1 cellular context compared by ENCODE assay signal in the genomic region with DNA sequence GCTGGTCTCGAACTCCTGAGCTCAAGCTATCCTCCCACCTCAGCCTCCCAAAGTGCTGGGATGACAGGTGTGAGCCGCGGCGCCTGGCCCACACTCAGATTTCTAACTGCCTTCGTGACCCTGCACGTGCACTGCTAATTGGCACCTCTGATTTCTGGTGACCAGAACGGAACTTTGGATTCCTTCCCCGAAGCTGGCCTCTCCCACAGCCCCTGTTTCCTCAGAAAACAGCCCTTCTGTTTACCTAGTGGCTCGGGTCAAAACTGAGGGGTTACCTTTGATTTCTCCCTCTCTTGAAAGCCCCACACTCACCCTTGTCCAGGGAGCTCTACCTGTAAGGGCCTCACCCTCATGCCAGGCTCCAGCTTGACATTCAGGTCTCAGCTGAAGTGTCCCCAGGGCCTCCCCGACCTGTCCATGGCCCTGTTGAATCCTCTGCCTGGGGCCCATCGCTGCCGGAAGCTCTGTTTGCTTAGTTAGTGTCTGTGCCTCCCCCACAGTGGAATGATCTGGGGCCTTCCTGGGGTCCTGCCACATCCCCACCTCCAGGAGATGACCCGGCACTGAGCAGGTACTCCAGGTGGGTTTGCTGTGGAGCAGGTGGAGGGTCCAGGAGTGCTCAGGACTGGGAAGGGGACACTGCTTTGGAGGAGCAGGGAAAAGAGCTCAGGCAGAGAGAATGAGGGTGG.
TF ChIP-seq lines count a peak whose summit lies in the region.

No MANE protein-coding gene starts in this region.

TF ChIP-seq in HepG2, 621 proteins besides CTCF, POLR2A, EP300 and RAD21 (continued from another document and continues in another):
- TF ChIP-seq, protein P1, sequence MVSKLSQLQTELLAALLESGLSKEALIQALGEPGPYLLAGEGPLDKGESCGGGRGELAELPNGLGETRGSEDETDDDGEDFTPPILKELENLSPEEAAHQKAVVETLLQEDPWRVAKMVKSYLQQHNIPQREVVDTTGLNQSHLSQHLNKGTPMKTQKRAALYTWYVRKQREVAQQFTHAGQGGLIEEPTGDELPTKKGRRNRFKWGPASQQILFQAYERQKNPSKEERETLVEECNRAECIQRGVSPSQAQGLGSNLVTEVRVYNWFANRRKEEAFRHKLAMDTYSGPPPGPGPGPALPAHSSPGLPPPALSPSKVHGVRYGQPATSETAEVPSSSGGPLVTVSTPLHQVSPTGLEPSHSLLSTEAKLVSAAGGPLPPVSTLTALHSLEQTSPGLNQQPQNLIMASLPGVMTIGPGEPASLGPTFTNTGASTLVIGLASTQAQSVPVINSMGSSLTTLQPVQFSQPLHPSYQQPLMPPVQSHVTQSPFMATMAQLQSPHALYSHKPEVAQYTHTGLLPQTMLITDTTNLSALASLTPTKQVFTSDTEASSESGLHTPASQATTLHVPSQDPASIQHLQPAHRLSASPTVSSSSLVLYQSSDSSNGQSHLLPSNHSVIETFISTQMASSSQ (IDR thresholded peaks at IDR 0.05; ENCODE audit: low read depth): no peak
- TF ChIP-seq, protein P1 (CRISPR knock-in tag; IDR thresholded peaks at IDR 0.05; ENCODE audit: borderline replicate concordance): peak; percentile 42; the same call in 1 of the 2 replicates
- TF ChIP-seq, protein P2, sequence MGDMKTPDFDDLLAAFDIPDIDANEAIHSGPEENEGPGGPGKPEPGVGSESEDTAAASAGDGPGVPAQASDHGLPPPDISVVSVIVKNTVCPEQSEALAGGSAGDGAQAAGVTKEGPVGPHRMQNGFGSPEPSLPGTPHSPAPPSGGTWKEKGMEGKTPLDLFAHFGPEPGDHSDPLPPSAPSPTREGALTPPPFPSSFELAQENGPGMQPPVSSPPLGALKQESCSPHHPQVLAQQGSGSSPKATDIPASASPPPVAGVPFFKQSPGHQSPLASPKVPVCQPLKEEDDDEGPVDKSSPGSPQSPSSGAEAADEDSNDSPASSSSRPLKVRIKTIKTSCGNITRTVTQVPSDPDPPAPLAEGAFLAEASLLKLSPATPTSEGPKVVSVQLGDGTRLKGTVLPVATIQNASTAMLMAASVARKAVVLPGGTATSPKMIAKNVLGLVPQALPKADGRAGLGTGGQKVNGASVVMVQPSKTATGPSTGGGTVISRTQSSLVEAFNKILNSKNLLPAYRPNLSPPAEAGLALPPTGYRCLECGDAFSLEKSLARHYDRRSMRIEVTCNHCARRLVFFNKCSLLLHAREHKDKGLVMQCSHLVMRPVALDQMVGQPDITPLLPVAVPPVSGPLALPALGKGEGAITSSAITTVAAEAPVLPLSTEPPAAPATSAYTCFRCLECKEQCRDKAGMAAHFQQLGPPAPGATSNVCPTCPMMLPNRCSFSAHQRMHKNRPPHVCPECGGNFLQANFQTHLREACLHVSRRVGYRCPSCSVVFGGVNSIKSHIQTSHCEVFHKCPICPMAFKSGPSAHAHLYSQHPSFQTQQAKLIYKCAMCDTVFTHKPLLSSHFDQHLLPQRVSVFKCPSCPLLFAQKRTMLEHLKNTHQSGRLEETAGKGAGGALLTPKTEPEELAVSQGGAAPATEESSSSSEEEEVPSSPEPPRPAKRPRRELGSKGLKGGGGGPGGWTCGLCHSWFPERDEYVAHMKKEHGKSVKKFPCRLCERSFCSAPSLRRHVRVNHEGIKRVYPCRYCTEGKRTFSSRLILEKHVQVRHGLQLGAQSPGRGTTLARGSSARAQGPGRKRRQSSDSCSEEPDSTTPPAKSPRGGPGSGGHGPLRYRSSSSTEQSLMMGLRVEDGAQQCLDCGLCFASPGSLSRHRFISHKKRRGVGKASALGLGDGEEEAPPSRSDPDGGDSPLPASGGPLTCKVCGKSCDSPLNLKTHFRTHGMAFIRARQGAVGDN (CRISPR knock-in tag; IDR thresholded peaks at IDR 0.05): peak; percentile 96
- TF ChIP-seq ZNF292 (CRISPR knock-in tag; IDR thresholded peaks at IDR 0.05; ENCODE audit: borderline replicate concordance, low read depth) (peak; percentile 33; the same call in 1 of the 2 replicates), KLF9 (CRISPR knock-in tag; IDR thresholded peaks at IDR 0.05; ENCODE audit: low read depth) (no peak), ZBTB7B (CRISPR knock-in tag; IDR thresholded peaks at IDR 0.05) (peak; percentile 67), TOPORS (CRISPR knock-in tag; IDR thresholded peaks at IDR 0.05) (peak; percentile 67; the same call in 1 of the 2 replicates), HMG20B (CRISPR knock-in tag; conservative IDR thresholded peaks at IDR 0.05) (peak; percentile 84; the same call in 1 of the 2 replicates), ELF3 (CRISPR knock-in tag; IDR thresholded peaks at IDR 0.05) (peak; percentile 41; the same call in 1 of the 2 replicates), SIX1 (CRISPR knock-in tag; IDR thresholded peaks at IDR 0.05; ENCODE audit: borderline replicate concordance) (0 out of 2 replicates have a peak, but pooled peaks have one; percentile 15), HDAC2 (CRISPR knock-in tag; IDR thresholded peaks at IDR 0.05) (peak; percentile 68; the same call in 1 of the 2 replicates), SMAD9 (CRISPR knock-in tag; IDR thresholded peaks at IDR 0.05) (no peak), RCOR2 (CRISPR knock-in tag; IDR thresholded peaks at IDR 0.05) (peak; percentile 69; the same call in 1 of the 2 replicates), ZFP36L2 (CRISPR knock-in tag; IDR thresholded peaks at IDR 0.05) (no peak), ZBTB21 (CRISPR knock-in tag; IDR thresholded peaks at IDR 0.05) (no peak), ZNF121 (CRISPR knock-in tag; IDR thresholded peaks at IDR 0.05) (peak; percentile 74), TEAD3 (CRISPR knock-in tag; optimal IDR thresholded peaks at IDR 0.05; ENCODE audit: borderline replicate concordance) (peak; percentile 48), HNRNPL (IDR thresholded peaks at IDR 0.05; ENCODE audit: low read depth, low read length) (no peak), JUN (CRISPR knock-in tag; IDR thresholded peaks at IDR 0.05) (peak; percentile 33; the same call in 1 of the 2 replicates), JDP2 (CRISPR knock-in tag; IDR thresholded peaks at IDR 0.05; ENCODE audit: borderline replicate concordance) (no peak)
- TF ChIP-seq, protein P3, sequence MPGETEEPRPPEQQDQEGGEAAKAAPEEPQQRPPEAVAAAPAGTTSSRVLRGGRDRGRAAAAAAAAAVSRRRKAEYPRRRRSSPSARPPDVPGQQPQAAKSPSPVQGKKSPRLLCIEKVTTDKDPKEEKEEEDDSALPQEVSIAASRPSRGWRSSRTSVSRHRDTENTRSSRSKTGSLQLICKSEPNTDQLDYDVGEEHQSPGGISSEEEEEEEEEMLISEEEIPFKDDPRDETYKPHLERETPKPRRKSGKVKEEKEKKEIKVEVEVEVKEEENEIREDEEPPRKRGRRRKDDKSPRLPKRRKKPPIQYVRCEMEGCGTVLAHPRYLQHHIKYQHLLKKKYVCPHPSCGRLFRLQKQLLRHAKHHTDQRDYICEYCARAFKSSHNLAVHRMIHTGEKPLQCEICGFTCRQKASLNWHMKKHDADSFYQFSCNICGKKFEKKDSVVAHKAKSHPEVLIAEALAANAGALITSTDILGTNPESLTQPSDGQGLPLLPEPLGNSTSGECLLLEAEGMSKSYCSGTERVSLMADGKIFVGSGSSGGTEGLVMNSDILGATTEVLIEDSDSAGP (CRISPR knock-in tag; IDR thresholded peaks at IDR 0.05; ENCODE audit: borderline replicate concordance): peak; percentile 69
- TF ChIP-seq, protein P4, sequence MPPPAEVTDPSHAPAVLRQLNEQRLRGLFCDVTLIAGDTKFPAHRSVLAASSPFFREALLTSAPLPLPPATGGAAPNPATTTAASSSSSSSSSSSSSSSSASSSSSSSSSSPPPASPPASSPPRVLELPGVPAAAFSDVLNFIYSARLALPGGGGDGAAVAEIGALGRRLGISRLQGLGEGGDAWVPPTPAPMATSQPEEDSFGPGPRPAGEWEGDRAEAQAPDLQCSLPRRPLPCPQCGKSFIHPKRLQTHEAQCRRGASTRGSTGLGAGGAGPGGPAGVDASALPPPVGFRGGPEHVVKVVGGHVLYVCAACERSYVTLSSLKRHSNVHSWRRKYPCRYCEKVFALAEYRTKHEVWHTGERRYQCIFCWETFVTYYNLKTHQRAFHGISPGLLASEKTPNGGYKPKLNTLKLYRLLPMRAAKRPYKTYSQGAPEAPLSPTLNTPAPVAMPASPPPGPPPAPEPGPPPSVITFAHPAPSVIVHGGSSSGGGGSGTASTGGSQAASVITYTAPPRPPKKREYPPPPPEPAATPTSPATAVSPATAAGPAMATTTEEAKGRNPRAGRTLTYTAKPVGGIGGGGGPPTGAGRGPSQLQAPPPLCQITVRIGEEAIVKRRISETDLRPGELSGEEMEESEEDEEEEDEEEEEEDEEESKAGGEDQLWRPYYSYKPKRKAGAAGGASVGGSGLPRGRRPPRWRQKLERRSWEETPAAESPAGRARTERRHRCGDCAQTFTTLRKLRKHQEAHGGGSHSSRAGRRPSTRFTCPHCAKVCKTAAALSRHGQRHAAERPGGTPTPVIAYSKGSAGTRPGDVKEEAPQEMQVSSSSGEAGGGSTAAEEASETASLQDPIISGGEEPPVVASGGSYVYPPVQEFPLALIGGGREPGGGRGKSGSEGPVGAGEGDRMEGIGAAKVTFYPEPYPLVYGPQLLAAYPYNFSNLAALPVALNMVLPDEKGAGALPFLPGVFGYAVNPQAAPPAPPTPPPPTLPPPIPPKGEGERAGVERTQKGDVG (CRISPR knock-in tag; IDR thresholded peaks at IDR 0.05; ENCODE audit: borderline replicate concordance): peak; percentile 71; the same call in 1 of the 2 replicates
- TF ChIP-seq, protein P5, sequence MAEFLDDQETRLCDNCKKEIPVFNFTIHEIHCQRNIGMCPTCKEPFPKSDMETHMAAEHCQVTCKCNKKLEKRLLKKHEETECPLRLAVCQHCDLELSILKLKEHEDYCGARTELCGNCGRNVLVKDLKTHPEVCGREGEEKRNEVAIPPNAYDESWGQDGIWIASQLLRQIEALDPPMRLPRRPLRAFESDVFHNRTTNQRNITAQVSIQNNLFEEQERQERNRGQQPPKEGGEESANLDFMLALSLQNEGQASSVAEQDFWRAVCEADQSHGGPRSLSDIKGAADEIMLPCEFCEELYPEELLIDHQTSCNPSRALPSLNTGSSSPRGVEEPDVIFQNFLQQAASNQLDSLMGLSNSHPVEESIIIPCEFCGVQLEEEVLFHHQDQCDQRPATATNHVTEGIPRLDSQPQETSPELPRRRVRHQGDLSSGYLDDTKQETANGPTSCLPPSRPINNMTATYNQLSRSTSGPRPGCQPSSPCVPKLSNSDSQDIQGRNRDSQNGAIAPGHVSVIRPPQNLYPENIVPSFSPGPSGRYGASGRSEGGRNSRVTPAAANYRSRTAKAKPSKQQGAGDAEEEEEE (CRISPR knock-in tag; IDR thresholded peaks at IDR 0.05; ENCODE audit: borderline replicate concordance): no peak
- TF ChIP-seq, protein P6, sequence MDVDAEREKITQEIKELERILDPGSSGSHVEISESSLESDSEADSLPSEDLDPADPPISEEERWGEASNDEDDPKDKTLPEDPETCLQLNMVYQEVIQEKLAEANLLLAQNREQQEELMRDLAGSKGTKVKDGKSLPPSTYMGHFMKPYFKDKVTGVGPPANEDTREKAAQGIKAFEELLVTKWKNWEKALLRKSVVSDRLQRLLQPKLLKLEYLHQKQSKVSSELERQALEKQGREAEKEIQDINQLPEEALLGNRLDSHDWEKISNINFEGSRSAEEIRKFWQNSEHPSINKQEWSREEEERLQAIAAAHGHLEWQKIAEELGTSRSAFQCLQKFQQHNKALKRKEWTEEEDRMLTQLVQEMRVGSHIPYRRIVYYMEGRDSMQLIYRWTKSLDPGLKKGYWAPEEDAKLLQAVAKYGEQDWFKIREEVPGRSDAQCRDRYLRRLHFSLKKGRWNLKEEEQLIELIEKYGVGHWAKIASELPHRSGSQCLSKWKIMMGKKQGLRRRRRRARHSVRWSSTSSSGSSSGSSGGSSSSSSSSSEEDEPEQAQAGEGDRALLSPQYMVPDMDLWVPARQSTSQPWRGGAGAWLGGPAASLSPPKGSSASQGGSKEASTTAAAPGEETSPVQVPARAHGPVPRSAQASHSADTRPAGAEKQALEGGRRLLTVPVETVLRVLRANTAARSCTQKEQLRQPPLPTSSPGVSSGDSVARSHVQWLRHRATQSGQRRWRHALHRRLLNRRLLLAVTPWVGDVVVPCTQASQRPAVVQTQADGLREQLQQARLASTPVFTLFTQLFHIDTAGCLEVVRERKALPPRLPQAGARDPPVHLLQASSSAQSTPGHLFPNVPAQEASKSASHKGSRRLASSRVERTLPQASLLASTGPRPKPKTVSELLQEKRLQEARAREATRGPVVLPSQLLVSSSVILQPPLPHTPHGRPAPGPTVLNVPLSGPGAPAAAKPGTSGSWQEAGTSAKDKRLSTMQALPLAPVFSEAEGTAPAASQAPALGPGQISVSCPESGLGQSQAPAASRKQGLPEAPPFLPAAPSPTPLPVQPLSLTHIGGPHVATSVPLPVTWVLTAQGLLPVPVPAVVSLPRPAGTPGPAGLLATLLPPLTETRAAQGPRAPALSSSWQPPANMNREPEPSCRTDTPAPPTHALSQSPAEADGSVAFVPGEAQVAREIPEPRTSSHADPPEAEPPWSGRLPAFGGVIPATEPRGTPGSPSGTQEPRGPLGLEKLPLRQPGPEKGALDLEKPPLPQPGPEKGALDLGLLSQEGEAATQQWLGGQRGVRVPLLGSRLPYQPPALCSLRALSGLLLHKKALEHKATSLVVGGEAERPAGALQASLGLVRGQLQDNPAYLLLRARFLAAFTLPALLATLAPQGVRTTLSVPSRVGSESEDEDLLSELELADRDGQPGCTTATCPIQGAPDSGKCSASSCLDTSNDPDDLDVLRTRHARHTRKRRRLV (CRISPR knock-in tag; IDR thresholded peaks at IDR 0.05): no peak
- TF ChIP-seq, protein P7, sequence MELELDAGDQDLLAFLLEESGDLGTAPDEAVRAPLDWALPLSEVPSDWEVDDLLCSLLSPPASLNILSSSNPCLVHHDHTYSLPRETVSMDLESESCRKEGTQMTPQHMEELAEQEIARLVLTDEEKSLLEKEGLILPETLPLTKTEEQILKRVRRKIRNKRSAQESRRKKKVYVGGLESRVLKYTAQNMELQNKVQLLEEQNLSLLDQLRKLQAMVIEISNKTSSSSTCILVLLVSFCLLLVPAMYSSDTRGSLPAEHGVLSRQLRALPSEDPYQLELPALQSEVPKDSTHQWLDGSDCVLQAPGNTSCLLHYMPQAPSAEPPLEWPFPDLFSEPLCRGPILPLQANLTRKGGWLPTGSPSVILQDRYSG (CRISPR knock-in tag; IDR thresholded peaks at IDR 0.05): no peak
